ENCODE assay signal across 1 cellular context in genomic region chr9:126638571-126639132, GRCh38.
TF ChIP-seq lines count a peak whose summit lies in the region.

No MANE protein-coding gene starts in this region.

TF ChIP-seq in SK-N-SH treated with all-trans-retinoic acid at 6 μM for 48 hours, 23 proteins besides CTCF, POLR2A, EP300 and RAD21 (continued from another document):
- TF ChIP-seq CSRNP3 (CRISPR knock-in tag; IDR thresholded peaks at IDR 0.05) (no peak), SNAI2 (CRISPR knock-in tag; IDR thresholded peaks at IDR 0.05) (no peak), RARB (CRISPR knock-in tag; IDR thresholded peaks at IDR 0.05) (no peak), GLIS3 (CRISPR knock-in tag; IDR thresholded peaks at IDR 0.05) (no peak), CREB5 (CRISPR knock-in tag; IDR thresholded peaks at IDR 0.05; ENCODE audit: low read depth) (no peak), ISL1 (CRISPR knock-in tag; IDR thresholded peaks at IDR 0.05) (no peak), ZNF565 (CRISPR knock-in tag; conservative IDR thresholded peaks at IDR 0.05; ENCODE audit: low read depth) (no peak), BACH2 (CRISPR knock-in tag; IDR thresholded peaks at IDR 0.05; ENCODE audit: borderline replicate concordance) (no peak)
- TF ChIP-seq, protein P1, sequence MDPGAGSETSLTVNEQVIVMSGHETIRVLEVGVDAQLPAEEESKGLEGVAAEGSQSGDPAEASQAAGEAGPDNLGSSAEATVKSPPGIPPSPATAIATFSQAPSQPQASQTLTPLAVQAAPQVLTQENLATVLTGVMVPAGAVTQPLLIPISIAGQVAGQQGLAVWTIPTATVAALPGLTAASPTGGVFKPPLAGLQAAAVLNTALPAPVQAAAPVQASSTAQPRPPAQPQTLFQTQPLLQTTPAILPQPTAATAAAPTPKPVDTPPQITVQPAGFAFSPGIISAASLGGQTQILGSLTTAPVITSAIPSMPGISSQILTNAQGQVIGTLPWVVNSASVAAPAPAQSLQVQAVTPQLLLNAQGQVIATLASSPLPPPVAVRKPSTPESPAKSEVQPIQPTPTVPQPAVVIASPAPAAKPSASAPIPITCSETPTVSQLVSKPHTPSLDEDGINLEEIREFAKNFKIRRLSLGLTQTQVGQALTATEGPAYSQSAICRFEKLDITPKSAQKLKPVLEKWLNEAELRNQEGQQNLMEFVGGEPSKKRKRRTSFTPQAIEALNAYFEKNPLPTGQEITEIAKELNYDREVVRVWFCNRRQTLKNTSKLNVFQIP (CRISPR knock-in tag; IDR thresholded peaks at IDR 0.05; ENCODE audit: borderline replicate concordance, low read depth) = no peak
TF ChIP-seq in SK-N-SH treated with all-trans-retinoic acid at 6 μM for 48 hours: peak in this region for 0.
